In the genomic region with DNA sequence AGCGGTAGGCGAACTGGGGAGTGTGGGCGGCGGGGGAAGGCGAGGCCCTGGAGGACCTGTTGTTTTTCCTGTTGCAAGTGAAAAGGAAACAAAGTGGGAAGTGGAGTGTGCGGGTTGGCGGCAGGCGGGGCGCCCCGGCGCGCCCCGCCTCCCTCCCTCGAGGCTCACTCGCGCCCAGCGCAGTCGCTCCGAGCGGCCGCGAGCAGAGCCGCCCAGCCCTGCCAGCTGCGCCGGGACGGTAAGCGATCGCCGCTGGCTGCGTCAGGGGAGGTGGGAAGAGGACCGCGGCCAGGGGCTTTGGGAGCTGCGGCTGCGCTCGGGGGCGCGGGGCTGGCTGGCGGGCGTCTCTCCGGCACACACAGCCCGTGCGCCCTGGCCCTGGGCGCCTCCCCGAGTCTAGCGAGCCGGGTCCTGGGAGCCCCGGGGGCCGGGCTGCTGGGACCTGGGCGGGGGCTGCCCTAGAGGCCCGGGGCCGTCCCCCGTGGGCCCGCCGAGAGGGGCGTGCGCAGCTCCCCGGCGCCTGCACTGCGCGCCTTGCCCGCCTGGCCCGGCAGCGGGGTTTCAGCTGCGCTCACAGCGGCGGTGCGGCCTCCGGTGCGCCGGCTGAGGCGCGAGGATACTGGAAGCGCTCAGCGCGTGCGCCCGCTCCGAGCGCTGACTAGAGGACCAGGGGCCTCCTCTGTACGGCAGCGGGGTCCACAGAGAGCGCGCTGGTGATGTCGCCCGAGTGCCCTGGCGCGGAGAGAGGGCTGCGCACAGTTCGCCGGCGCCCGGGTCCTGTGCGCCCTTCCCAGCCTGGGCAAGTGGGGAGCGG, we compare ENCODE assay signal across 1 cellular context.
TF ChIP-seq lines count a peak whose summit lies in the region.

A gene (plus strand): TSS at position 167 of the 814 bp plus-strand sequence. CDS start 58,725 bp downstream, outside the sequence.

TF ChIP-seq in GM12878, 131 proteins besides CTCF, POLR2A, EP300 and RAD21 (continued from another document and continues in another):
- TF ChIP-seq PML (IDR thresholded peaks at IDR 0.05; ENCODE audit: low read length) (no peak), WRNIP1 (IDR thresholded peaks at IDR 0.05; ENCODE audit: borderline replicate concordance, low read depth, low read length) (no peak), CHD1 (IDR thresholded peaks at IDR 0.05; ENCODE audit: low read depth, low read length) (no peak), CBFB (IDR thresholded peaks at IDR 0.05; ENCODE audit: low read depth) (no peak), ZNF622 (IDR thresholded peaks at IDR 0.05) (no peak), NR2F1 (conservative IDR thresholded peaks at IDR 0.05) (peak; percentile 46), PAX5 (IDR thresholded peaks at IDR 0.05; ENCODE audit: borderline replicate concordance, low read depth, low read length) (no peak), BMI1 (IDR thresholded peaks at IDR 0.05; ENCODE audit: borderline replicate concordance) (no peak), TCF3 (IDR thresholded peaks at IDR 0.05; ENCODE audit: borderline replicate concordance, insufficient read depth, low read depth, low read length) (0 out of 2 replicates have a peak, but pooled peaks have one; percentile 43), SIX5 (IDR thresholded peaks at IDR 0.05; ENCODE audit: low read depth, low read length, severe bottlenecking) (no peak), FOXK2 (IDR thresholded peaks at IDR 0.05) (no peak), BRCA1 (IDR thresholded peaks at IDR 0.05; ENCODE audit: low read depth, low read length) (no peak), NFIC (IDR thresholded peaks at IDR 0.05; ENCODE audit: low read depth, low read length) (no peak), ZBED1 (IDR thresholded peaks at IDR 0.05; ENCODE audit: borderline replicate concordance) (no peak), SUZ12 (IDR thresholded peaks at IDR 0.05; ENCODE audit: unreplicated experiment) (no peak), RCOR1 (conservative IDR thresholded peaks at IDR 0.05; ENCODE audit: low read depth, low read length) (no peak), BACH1 (IDR thresholded peaks at IDR 0.05; ENCODE audit: borderline replicate concordance) (peak; percentile 69), RFX5 (IDR thresholded peaks at IDR 0.05; ENCODE audit: low read depth, low read length) (no peak), NRF1 (conservative IDR thresholded peaks at IDR 0.05; ENCODE audit: low read depth, low read length) (0 out of 2 replicates have a peak, but pooled peaks have one; percentile 20)
- TF ChIP-seq, protein P1, sequence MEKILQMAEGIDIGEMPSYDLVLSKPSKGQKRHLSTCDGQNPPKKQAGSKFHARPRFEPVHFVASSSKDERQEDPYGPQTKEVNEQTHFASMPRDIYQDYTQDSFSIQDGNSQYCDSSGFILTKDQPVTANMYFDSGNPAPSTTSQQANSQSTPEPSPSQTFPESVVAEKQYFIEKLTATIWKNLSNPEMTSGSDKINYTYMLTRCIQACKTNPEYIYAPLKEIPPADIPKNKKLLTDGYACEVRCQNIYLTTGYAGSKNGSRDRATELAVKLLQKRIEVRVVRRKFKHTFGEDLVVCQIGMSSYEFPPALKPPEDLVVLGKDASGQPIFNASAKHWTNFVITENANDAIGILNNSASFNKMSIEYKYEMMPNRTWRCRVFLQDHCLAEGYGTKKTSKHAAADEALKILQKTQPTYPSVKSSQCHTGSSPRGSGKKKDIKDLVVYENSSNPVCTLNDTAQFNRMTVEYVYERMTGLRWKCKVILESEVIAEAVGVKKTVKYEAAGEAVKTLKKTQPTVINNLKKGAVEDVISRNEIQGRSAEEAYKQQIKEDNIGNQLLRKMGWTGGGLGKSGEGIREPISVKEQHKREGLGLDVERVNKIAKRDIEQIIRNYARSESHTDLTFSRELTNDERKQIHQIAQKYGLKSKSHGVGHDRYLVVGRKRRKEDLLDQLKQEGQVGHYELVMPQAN (conservative IDR thresholded peaks at IDR 0.05), result peak; percentile 77
- TF ChIP-seq, protein P2, sequence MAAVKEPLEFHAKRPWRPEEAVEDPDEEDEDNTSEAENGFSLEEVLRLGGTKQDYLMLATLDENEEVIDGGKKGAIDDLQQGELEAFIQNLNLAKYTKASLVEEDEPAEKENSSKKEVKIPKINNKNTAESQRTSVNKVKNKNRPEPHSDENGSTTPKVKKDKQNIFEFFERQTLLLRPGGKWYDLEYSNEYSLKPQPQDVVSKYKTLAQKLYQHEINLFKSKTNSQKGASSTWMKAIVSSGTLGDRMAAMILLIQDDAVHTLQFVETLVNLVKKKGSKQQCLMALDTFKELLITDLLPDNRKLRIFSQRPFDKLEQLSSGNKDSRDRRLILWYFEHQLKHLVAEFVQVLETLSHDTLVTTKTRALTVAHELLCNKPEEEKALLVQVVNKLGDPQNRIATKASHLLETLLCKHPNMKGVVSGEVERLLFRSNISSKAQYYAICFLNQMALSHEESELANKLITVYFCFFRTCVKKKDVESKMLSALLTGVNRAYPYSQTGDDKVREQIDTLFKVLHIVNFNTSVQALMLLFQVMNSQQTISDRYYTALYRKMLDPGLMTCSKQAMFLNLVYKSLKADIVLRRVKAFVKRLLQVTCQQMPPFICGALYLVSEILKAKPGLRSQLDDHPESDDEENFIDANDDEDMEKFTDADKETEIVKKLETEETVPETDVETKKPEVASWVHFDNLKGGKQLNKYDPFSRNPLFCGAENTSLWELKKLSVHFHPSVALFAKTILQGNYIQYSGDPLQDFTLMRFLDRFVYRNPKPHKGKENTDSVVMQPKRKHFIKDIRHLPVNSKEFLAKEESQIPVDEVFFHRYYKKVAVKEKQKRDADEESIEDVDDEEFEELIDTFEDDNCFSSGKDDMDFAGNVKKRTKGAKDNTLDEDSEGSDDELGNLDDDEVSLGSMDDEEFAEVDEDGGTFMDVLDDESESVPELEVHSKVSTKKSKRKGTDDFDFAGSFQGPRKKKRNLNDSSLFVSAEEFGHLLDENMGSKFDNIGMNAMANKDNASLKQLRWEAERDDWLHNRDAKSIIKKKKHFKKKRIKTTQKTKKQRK (IDR thresholded peaks at IDR 0.05; ENCODE audit: low read depth, low read length), result no peak
- TF ChIP-seq, protein P3, sequence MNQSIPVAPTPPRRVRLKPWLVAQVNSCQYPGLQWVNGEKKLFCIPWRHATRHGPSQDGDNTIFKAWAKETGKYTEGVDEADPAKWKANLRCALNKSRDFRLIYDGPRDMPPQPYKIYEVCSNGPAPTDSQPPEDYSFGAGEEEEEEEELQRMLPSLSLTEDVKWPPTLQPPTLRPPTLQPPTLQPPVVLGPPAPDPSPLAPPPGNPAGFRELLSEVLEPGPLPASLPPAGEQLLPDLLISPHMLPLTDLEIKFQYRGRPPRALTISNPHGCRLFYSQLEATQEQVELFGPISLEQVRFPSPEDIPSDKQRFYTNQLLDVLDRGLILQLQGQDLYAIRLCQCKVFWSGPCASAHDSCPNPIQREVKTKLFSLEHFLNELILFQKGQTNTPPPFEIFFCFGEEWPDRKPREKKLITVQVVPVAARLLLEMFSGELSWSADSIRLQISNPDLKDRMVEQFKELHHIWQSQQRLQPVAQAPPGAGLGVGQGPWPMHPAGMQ (IDR thresholded peaks at IDR 0.05; ENCODE audit: borderline replicate concordance), result no peak
- TF ChIP-seq, protein P4, sequence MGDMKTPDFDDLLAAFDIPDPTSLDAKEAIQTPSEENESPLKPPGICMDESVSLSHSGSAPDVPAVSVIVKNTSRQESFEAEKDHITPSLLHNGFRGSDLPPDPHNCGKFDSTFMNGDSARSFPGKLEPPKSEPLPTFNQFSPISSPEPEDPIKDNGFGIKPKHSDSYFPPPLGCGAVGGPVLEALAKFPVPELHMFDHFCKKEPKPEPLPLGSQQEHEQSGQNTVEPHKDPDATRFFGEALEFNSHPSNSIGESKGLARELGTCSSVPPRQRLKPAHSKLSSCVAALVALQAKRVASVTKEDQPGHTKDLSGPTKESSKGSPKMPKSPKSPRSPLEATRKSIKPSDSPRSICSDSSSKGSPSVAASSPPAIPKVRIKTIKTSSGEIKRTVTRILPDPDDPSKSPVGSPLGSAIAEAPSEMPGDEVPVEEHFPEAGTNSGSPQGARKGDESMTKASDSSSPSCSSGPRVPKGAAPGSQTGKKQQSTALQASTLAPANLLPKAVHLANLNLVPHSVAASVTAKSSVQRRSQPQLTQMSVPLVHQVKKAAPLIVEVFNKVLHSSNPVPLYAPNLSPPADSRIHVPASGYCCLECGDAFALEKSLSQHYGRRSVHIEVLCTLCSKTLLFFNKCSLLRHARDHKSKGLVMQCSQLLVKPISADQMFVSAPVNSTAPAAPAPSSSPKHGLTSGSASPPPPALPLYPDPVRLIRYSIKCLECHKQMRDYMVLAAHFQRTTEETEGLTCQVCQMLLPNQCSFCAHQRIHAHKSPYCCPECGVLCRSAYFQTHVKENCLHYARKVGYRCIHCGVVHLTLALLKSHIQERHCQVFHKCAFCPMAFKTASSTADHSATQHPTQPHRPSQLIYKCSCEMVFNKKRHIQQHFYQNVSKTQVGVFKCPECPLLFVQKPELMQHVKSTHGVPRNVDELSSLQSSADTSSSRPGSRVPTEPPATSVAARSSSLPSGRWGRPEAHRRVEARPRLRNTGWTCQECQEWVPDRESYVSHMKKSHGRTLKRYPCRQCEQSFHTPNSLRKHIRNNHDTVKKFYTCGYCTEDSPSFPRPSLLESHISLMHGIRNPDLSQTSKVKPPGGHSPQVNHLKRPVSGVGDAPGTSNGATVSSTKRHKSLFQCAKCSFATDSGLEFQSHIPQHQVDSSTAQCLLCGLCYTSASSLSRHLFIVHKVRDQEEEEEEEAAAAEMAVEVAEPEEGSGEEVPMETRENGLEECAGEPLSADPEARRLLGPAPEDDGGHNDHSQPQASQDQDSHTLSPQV (IDR thresholded peaks at IDR 0.05), result no peak; the same call in 1 of the 2 replicates
- TF ChIP-seq, protein P5, sequence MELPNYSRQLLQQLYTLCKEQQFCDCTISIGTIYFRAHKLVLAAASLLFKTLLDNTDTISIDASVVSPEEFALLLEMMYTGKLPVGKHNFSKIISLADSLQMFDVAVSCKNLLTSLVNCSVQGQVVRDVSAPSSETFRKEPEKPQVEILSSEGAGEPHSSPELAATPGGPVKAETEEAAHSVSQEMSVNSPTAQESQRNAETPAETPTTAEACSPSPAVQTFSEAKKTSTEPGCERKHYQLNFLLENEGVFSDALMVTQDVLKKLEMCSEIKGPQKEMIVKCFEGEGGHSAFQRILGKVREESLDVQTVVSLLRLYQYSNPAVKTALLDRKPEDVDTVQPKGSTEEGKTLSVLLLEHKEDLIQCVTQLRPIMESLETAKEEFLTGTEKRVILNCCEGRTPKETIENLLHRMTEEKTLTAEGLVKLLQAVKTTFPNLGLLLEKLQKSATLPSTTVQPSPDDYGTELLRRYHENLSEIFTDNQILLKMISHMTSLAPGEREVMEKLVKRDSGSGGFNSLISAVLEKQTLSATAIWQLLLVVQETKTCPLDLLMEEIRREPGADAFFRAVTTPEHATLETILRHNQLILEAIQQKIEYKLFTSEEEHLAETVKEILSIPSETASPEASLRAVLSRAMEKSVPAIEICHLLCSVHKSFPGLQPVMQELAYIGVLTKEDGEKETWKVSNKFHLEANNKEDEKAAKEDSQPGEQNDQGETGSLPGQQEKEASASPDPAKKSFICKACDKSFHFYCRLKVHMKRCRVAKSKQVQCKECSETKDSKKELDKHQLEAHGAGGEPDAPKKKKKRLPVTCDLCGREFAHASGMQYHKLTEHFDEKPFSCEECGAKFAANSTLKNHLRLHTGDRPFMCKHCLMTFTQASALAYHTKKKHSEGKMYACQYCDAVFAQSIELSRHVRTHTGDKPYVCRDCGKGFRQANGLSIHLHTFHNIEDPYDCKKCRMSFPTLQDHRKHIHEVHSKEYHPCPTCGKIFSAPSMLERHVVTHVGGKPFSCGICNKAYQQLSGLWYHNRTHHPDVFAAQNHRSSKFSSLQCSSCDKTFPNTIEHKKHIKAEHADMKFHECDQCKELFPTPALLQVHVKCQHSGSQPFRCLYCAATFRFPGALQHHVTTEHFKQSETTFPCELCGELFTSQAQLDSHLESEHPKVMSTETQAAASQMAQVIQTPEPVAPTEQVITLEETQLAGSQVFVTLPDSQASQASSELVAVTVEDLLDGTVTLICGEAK (IDR thresholded peaks at IDR 0.05; ENCODE audit: borderline replicate concordance), result no peak
- TF ChIP-seq, protein P6, sequence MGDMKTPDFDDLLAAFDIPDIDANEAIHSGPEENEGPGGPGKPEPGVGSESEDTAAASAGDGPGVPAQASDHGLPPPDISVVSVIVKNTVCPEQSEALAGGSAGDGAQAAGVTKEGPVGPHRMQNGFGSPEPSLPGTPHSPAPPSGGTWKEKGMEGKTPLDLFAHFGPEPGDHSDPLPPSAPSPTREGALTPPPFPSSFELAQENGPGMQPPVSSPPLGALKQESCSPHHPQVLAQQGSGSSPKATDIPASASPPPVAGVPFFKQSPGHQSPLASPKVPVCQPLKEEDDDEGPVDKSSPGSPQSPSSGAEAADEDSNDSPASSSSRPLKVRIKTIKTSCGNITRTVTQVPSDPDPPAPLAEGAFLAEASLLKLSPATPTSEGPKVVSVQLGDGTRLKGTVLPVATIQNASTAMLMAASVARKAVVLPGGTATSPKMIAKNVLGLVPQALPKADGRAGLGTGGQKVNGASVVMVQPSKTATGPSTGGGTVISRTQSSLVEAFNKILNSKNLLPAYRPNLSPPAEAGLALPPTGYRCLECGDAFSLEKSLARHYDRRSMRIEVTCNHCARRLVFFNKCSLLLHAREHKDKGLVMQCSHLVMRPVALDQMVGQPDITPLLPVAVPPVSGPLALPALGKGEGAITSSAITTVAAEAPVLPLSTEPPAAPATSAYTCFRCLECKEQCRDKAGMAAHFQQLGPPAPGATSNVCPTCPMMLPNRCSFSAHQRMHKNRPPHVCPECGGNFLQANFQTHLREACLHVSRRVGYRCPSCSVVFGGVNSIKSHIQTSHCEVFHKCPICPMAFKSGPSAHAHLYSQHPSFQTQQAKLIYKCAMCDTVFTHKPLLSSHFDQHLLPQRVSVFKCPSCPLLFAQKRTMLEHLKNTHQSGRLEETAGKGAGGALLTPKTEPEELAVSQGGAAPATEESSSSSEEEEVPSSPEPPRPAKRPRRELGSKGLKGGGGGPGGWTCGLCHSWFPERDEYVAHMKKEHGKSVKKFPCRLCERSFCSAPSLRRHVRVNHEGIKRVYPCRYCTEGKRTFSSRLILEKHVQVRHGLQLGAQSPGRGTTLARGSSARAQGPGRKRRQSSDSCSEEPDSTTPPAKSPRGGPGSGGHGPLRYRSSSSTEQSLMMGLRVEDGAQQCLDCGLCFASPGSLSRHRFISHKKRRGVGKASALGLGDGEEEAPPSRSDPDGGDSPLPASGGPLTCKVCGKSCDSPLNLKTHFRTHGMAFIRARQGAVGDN (IDR thresholded peaks at IDR 0.05), result 0 out of 2 replicates have a peak, but pooled peaks have one; percentile 43
- TF ChIP-seq, protein P7, sequence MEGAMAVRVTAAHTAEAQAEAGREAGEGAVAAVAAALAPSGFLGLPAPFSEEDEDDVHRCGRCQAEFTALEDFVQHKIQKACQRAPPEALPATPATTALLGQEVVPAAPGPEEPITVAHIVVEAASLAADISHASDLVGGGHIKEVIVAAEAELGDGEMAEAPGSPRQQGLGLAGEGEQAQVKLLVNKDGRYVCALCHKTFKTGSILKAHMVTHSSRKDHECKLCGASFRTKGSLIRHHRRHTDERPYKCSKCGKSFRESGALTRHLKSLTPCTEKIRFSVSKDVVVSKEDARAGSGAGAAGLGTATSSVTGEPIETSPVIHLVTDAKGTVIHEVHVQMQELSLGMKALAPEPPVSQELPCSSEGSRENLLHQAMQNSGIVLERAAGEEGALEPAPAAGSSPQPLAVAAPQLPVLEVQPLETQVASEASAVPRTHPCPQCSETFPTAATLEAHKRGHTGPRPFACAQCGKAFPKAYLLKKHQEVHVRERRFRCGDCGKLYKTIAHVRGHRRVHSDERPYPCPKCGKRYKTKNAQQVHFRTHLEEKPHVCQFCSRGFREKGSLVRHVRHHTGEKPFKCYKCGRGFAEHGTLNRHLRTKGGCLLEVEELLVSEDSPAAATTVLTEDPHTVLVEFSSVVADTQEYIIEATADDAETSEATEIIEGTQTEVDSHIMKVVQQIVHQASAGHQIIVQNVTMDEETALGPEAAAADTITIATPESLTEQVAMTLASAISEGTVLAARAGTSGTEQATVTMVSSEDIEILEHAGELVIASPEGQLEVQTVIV (IDR thresholded peaks at IDR 0.05; ENCODE audit: borderline replicate concordance, partially characterized antibody), result no peak
